19 cellular contexts compared by ENCODE assay signal in genomic region chr6:89471287-89471867, GRCh38. TPM values are rescaled to one million over a fixed set of nuclear protein-coding genes. Genes with fewer than 3 reads are reported as not detected.
DNase-seq lines count a peak whose midpoint lies in the region; ATAC-seq and TF ChIP-seq lines count a peak whose summit lies in the region.
"Had no signal": no experiment of that assay in that cellular context is flagged by ENCODE, and none has a peak within 500 bp of the region (broad histone marks: within the 10 kb centered on the region; RNA-seq: fewer than 3 reads in every experiment).

No MANE protein-coding gene starts in this region.

- DNase-seq in cardiac muscle cell (ENCODE audit: low read depth in 1 of 2, low spot score in 1 of 2) (peak; percentile 22 to 36), Right ventricle myocardium superior (no peak), WTC11 (ENCODE audit: low spot score) (no peak), left kidney (ENCODE audit: low read depth, low spot score) (peak; percentile 74)
- DNase-seq in CD8-positive, alpha-beta memory T cell = no peak
- DNase-seq in activated naive CD4-positive, alpha-beta T cell treated with anti-CD3 and anti-CD28 coated beads, Interleukin-2, amount 50 U/mL, for 72 hours (ENCODE audit: low spot score in 2 of 2) = no peak
- DNase-seq: CD8-positive, alpha-beta T cell; DMS53; KBM-7; MV-4-11; NCI-H2029; NCI-H510A; PC-3; RPMI8226; SIG-M5 had no signal

- no peaks in the 10 kb centered on the region for H3K36me3 Mint-ChIP-seq in WTC11
- no peaks in the 10 kb centered on the region for H3K36me3 Mint-ChIP-seq in CD8-positive, alpha-beta memory T cell
- H3K36me3 Mint-ChIP-seq in activated naive CD4-positive, alpha-beta T cell treated with anti-CD3 and anti-CD28 coated beads, Interleukin-2, amount 50 U/mL, for 72 hours = no peaks in the 10 kb centered on the region
- H3K36me3 Mint-ChIP-seq: CD8-positive, alpha-beta T cell had no signal

- H3K4me3 Mint-ChIP-seq in WTC11 = no peak overlapping the region
- peak overlapping the region in 1 of 7 donors; percentile 32 for H3K4me3 Mint-ChIP-seq in CD8-positive, alpha-beta memory T cell
- H3K4me3 Mint-ChIP-seq: CD8-positive, alpha-beta T cell had no signal

- H3K9me3 ChIP-seq in cardiac muscle cell (ENCODE audit: low read depth) = no peaks in the 10 kb centered on the region
- H3K9me3 ChIP-seq in CD8-positive, alpha-beta memory T cell (ENCODE audit: low read length) = no peaks in the 10 kb centered on the region
- H3K9me3 ChIP-seq: A549; BLaER1 treated with 17β-estradiol and CSF1 and Interleukin-3, amounts not matched to agents 10 nM and 100 nM had no signal

- no peak for ATAC-seq in Right ventricle myocardium superior (ENCODE audit: poor library complexity)
- peak; percentile 82 for ATAC-seq in WTC11
- ATAC-seq in HG03469 (IDR thresholded peaks at IDR 0.05; ENCODE audit: unreplicated experiment) = no peak
- ATAC-seq in activated naive CD4-positive, alpha-beta T cell treated with anti-CD3 and anti-CD28 coated beads, Interleukin-2, amount 50 U/mL, for 72 hours = no peak
- ATAC-seq: A549; CD8-positive, alpha-beta T cell; HepG2; PC-3 had no signal

- peaks cover 19% of the 10 kb centered on the region for H3K4me1 Mint-ChIP-seq in WTC11
- H3K4me1 Mint-ChIP-seq in CD8-positive, alpha-beta memory T cell = peaks cover 19 to 24% (median 24%) of the 10 kb centered on the region in 3 donors

- no peaks in the 10 kb centered on the region; the same call in 1 of the 2 replicates for H3K27me3 Mint-ChIP-seq in WTC11 (ENCODE audit: low read depth)
- H3K27me3 Mint-ChIP-seq in CD8-positive, alpha-beta memory T cell = peaks cover 0 to 4% of the 10 kb centered on the region in 2 donors

- TF ChIP-seq CTCF in cardiac muscle cell (IDR thresholded peaks at IDR 0.05; ENCODE audit: low read depth, low read length) = no peak
- TF ChIP-seq CTCF in WTC11 (IDR thresholded peaks at IDR 0.05) = no peak

- no peaks in the 10 kb centered on the region for H3K27me3 ChIP-seq in cardiac muscle cell
- H3K27me3 ChIP-seq in CD8-positive, alpha-beta memory T cell (ENCODE audit: insufficient read depth, low read length, poor library complexity, severe bottlenecking) = no peaks in the 10 kb centered on the region
- H3K27me3 ChIP-seq: BLaER1 treated with 17β-estradiol and CSF1 and Interleukin-3, amounts not matched to agents 10 nM and 100 nM had no signal

- H3K4me1 ChIP-seq in cardiac muscle cell (ENCODE audit: low read depth) = no peaks in the 10 kb centered on the region
- peaks cover 17% of the 10 kb centered on the region for H3K4me1 ChIP-seq in CD8-positive, alpha-beta memory T cell (ENCODE audit: insufficient read depth, low read length)
- H3K4me1 ChIP-seq: BLaER1 treated with 17β-estradiol and CSF1 and Interleukin-3, amounts not matched to agents 10 nM and 100 nM had no signal

- no peaks in the 10 kb centered on the region for H3K9me3 Mint-ChIP-seq in WTC11
- H3K9me3 Mint-ChIP-seq in CD8-positive, alpha-beta memory T cell = no peaks in the 10 kb centered on the region
- H3K9me3 Mint-ChIP-seq in activated naive CD4-positive, alpha-beta T cell treated with anti-CD3 and anti-CD28 coated beads, Interleukin-2, amount 50 U/mL, for 72 hours = peaks cover 0 to 4% of the 10 kb centered on the region in 2 donors
- H3K9me3 Mint-ChIP-seq: CD8-positive, alpha-beta T cell had no signal

- POLR2A ChIA-PET in WTC11 (lab: Charles Lee) = interaction anchor here (0.7 kb wide), 2 partner anchors 64 to 330 kb away, joined by 5 read pairs; no protein-coding TSS in a partner anchor
- POLR2A ChIA-PET in CD8-positive, alpha-beta memory T cell (lab: Charles Lee) = interaction anchor here (0.6 kb wide), 1 partner anchor 305 kb away, joined by 10 read pairs; no protein-coding TSS in a partner anchor

- H3K4me3 ChIP-seq in cardiac muscle cell = no peak overlapping the region
- no peak overlapping the region for H3K4me3 ChIP-seq in CD8-positive, alpha-beta memory T cell (ENCODE audit: low read length)
- H3K4me3 ChIP-seq: A549; BLaER1 treated with 17β-estradiol and CSF1 and Interleukin-3, amounts not matched to agents 10 nM and 100 nM had no signal

- intact Hi-C loops in Right ventricle myocardium superior (cut with DNase I) = no loop called here

- no peak overlapping the region for H3K27ac Mint-ChIP-seq in WTC11
- H3K27ac Mint-ChIP-seq in CD8-positive, alpha-beta memory T cell = peak overlapping the region in 2 of 8 donors; percentile 2 to 43
- H3K27ac Mint-ChIP-seq in activated naive CD4-positive, alpha-beta T cell treated with anti-CD3 and anti-CD28 coated beads, Interleukin-2, amount 50 U/mL, for 72 hours = peak overlapping the region in 1 of 2 donors; percentile 58
- H3K27ac Mint-ChIP-seq: CD8-positive, alpha-beta T cell had no signal

- no peaks in the 10 kb centered on the region for H3K36me3 ChIP-seq in cardiac muscle cell
- H3K36me3 ChIP-seq in CD8-positive, alpha-beta memory T cell (ENCODE audit: insufficient read depth, low read length) = no peaks in the 10 kb centered on the region
- H3K36me3 ChIP-seq: BLaER1 treated with 17β-estradiol and CSF1 and Interleukin-3, amounts not matched to agents 10 nM and 100 nM had no signal

- H3K27ac ChIP-seq in cardiac muscle cell = peak overlapping the region; percentile 34
- H3K27ac ChIP-seq in CD8-positive, alpha-beta memory T cell (ENCODE audit: low read depth, low read length) = no peak overlapping the region
- H3K27ac ChIP-seq: A549; BLaER1 treated with 17β-estradiol and CSF1 and Interleukin-3, amounts not matched to agents 10 nM and 100 nM had no signal

- CTCF ChIA-PET in WTC11 (lab: Charles Lee) = no interaction called here
- CTCF ChIA-PET in CD8-positive, alpha-beta memory T cell (lab: Charles Lee) = interaction anchor here (0.8 kb wide), 1 partner anchor 39 kb away, joined by 4 read pairs; no protein-coding TSS in a partner anchor

TF ChIP-seq in WTC11, 78 proteins besides CTCF, POLR2A, EP300 and RAD21 (continues in another document):
- TF ChIP-seq IRF2 (CRISPR knock-in tag; IDR thresholded peaks at IDR 0.05; ENCODE audit: borderline replicate concordance, low read depth) = no peak
- TF ChIP-seq NFATC4 (CRISPR knock-in tag; IDR thresholded peaks at IDR 0.05) = no peak
- TF ChIP-seq ZBTB21 (CRISPR knock-in tag; IDR thresholded peaks at IDR 0.05; ENCODE audit: borderline replicate concordance) = no peak
- TF ChIP-seq, protein P1, sequence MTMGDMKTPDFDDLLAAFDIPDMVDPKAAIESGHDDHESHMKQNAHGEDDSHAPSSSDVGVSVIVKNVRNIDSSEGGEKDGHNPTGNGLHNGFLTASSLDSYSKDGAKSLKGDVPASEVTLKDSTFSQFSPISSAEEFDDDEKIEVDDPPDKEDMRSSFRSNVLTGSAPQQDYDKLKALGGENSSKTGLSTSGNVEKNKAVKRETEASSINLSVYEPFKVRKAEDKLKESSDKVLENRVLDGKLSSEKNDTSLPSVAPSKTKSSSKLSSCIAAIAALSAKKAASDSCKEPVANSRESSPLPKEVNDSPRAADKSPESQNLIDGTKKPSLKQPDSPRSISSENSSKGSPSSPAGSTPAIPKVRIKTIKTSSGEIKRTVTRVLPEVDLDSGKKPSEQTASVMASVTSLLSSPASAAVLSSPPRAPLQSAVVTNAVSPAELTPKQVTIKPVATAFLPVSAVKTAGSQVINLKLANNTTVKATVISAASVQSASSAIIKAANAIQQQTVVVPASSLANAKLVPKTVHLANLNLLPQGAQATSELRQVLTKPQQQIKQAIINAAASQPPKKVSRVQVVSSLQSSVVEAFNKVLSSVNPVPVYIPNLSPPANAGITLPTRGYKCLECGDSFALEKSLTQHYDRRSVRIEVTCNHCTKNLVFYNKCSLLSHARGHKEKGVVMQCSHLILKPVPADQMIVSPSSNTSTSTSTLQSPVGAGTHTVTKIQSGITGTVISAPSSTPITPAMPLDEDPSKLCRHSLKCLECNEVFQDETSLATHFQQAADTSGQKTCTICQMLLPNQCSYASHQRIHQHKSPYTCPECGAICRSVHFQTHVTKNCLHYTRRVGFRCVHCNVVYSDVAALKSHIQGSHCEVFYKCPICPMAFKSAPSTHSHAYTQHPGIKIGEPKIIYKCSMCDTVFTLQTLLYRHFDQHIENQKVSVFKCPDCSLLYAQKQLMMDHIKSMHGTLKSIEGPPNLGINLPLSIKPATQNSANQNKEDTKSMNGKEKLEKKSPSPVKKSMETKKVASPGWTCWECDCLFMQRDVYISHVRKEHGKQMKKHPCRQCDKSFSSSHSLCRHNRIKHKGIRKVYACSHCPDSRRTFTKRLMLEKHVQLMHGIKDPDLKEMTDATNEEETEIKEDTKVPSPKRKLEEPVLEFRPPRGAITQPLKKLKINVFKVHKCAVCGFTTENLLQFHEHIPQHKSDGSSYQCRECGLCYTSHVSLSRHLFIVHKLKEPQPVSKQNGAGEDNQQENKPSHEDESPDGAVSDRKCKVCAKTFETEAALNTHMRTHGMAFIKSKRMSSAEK (CRISPR knock-in tag; IDR thresholded peaks at IDR 0.05; ENCODE audit: borderline replicate concordance) = no peak
- TF ChIP-seq, protein P2, sequence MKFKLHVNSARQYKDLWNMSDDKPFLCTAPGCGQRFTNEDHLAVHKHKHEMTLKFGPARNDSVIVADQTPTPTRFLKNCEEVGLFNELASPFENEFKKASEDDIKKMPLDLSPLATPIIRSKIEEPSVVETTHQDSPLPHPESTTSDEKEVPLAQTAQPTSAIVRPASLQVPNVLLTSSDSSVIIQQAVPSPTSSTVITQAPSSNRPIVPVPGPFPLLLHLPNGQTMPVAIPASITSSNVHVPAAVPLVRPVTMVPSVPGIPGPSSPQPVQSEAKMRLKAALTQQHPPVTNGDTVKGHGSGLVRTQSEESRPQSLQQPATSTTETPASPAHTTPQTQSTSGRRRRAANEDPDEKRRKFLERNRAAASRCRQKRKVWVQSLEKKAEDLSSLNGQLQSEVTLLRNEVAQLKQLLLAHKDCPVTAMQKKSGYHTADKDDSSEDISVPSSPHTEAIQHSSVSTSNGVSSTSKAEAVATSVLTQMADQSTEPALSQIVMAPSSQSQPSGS (CRISPR knock-in tag; IDR thresholded peaks at IDR 0.05; ENCODE audit: borderline replicate concordance, low read depth) = no peak
- no peak for TF ChIP-seq ATF1 (CRISPR knock-in tag; IDR thresholded peaks at IDR 0.05)
- TF ChIP-seq FOXJ3 (CRISPR knock-in tag; IDR thresholded peaks at IDR 0.05; ENCODE audit: borderline replicate concordance) = no peak

RNA-seq across cellular contexts. Expression of gene ANKRD6, which starts 38.4 kb away (rescaled TPM):
- total RNA-seq in cardiac muscle cell = 13.7 and 21.5 TPM in 2 replicates
- polyA plus RNA-seq in cardiac muscle cell = 10.3 and 16.0 TPM in 2 replicates
- 15.0 TPM for total RNA-seq in Right ventricle myocardium superior
- total RNA-seq in WTC11 (2021) = 10.9 to 13.9 TPM (median 12.6 TPM) in 3 replicates
- 1 to 10 TPM; 3.0 to 3.4 TPM for total RNA-seq in CD8-positive, alpha-beta memory T cell
- polyA plus RNA-seq in CD8-positive, alpha-beta memory T cell = 2.8 TPM
- total RNA-seq in activated naive CD4-positive, alpha-beta T cell treated with anti-CD3 and anti-CD28 coated beads, Interleukin-2, amount 50 U/mL, for 72 hours = 1 to 10 TPM; 2.6 to 5.8 TPM

RNA-seq across cellular contexts. Expression of gene RRAGD, which starts 59.3 kb away (rescaled TPM):
- 32.4 and 33.2 TPM in 2 replicates for total RNA-seq in cardiac muscle cell
- polyA plus RNA-seq in cardiac muscle cell = 39.8 and 40.1 TPM in 2 replicates
- 130 TPM for total RNA-seq in Right ventricle myocardium superior
- total RNA-seq in WTC11 (2021) = 14.1 to 25.4 TPM (median 18.0 TPM) in 3 replicates
- 1 to 10 TPM; 7.3 to 8.7 TPM for total RNA-seq in CD8-positive, alpha-beta memory T cell
- polyA plus RNA-seq in CD8-positive, alpha-beta memory T cell = 1.4 TPM
- 10 to 100 TPM; 20.2 to 20.5 TPM for total RNA-seq in activated naive CD4-positive, alpha-beta T cell treated with anti-CD3 and anti-CD28 coated beads, Interleukin-2, amount 50 U/mL, for 72 hours

Comparison
In these comparisons a context has a peak if more than half of its experiments do, and no peak if none do; other contexts are left out.
1. DNase-seq: peak in cardiac muscle cell (2 of 2) and left kidney (single experiment); none in Right ventricle myocardium superior (single experiment), WTC11 (single experiment), CD8-positive, alpha-beta memory T cell (0 of 5) and activated naive CD4-positive, alpha-beta T cell treated with anti-CD3 and anti-CD28 coated beads, Interleukin-2, amount 50 U/mL, for 72 hours (0 of 2).